Comparison of ENCODE assay signal across 22 cellular contexts in genomic region chr13:109665211-109665610, GRCh38.
"Had no signal": no experiment of that assay in that cellular context is flagged by ENCODE, and none has a peak within 500 bp of the region (broad histone marks: within the 10 kb centered on the region; RNA-seq: fewer than 3 reads in every experiment).

No MANE protein-coding gene starts in this region.

- H2AFZ ChIP-seq: hepatocyte had no signal

- H3K79me2 ChIP-seq: hepatocyte had no signal

- H3K4me1 ChIP-seq: lower lobe of right lung, psoas muscle, uterus had no signal

- H3K27ac ChIP-seq: foreskin keratinocyte, hepatocyte, left ventricle myocardium inferior, lower lobe of right lung, neutrophil, psoas muscle, spleen, tibial artery, upper lobe of left lung, uterus had no signal

- H3K27me3 ChIP-seq: foreskin keratinocyte, hepatocyte, neutrophil, tibial artery, upper lobe of left lung, uterus had no signal

- H3K36me3 ChIP-seq: left ventricle myocardium inferior, lower lobe of right lung, neutrophil, spleen, tibial artery, upper lobe of left lung, uterus had no signal

- H3K4me3 ChIP-seq: hepatocyte, left ventricle myocardium inferior, lower lobe of right lung, psoas muscle, spleen, tibial artery, upper lobe of left lung, uterus had no signal

- ATAC-seq: left cardiac atrium; lower lobe of right lung; natural killer cell treated with Interleukin-12 subunit alpha and Interleukin-12 subunit beta and Interleukin-15 and Interleukin-18, amount 100 ng/mL, for 72 hours; psoas muscle; sciatic nerve; stimulated activated memory B cell treated with anti-CD40 and anti-IgM and Interleukin-4, amounts not matched to agents 10 μg/mL and 1 μg/mL and 100 μg/mL, for 72 hours had no signal

- DNase-seq: erythroblast; head of caudate nucleus; kidney; left cardiac atrium; left ventricle myocardium inferior; lower lobe of right lung; mesenchymal stem cell; midbrain; psoas muscle; spleen; stimulated activated CD4-positive, alpha-beta T cell treated with anti-CD3 and anti-CD28 coated beads, Interleukin-15, amount 100 ng/mL, for 24 hours; stimulated activated CD4-positive, alpha-beta T cell treated with anti-CD3 and anti-CD28 coated beads, Interleukin-1b, Interleukin-23, amount 100 ng/mL, for 48 hours; stimulated activated CD4-positive, alpha-beta T cell treated with anti-CD3 and anti-CD28 coated beads, Interleukin-4, amount 100 ng/mL, for 24 hours; tibial artery; upper lobe of left lung; uterus had no signal

- H3K9me3 ChIP-seq: left ventricle myocardium inferior, lower lobe of right lung, neutrophil, psoas muscle, tibial artery, upper lobe of left lung, uterus had no signal

- H3K4me2 ChIP-seq: hepatocyte had no signal
